1 cellular context compared by ENCODE assay signal in the genomic region with DNA sequence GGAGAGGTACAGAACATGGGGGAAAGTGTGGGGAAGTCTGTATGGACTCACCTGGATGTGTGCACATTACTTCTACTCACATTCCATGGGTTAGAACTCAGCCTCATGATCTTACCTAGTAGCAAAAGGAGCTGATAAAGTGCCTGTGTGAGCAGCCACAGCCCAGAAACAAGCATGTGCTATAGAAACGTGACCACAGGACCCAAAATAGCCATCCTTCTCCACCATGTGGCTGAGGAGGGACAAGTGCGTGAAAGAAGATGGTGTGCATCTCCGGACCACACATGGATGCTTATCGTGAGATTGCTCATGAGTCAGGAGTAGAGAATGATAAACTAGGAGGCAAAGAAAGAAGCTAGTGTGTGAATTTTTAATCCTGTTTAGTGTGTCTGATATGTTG.
TF ChIP-seq lines count a peak whose summit lies in the region.

No MANE protein-coding gene starts in this region.

TF ChIP-seq in H1, 55 proteins besides CTCF, POLR2A, EP300 and RAD21:
- TF ChIP-seq ZNF274 (IDR thresholded peaks at IDR 0.05; ENCODE audit: borderline replicate concordance, extremely low read depth, low read length) (no peak), TEAD4 (IDR thresholded peaks at IDR 0.05; ENCODE audit: low read depth, low read length) (no peak), TBP (IDR thresholded peaks at IDR 0.05; ENCODE audit: low read depth, low read length) (no peak), GABPA (IDR thresholded peaks at IDR 0.05; ENCODE audit: borderline replicate concordance, insufficient read depth, low read length) (no peak), ASH2L (IDR thresholded peaks at IDR 0.05; ENCODE audit: low read length) (no peak), CEBPB (IDR thresholded peaks at IDR 0.05; ENCODE audit: low read depth, low read length) (no peak), RFX5 (IDR thresholded peaks at IDR 0.05; ENCODE audit: borderline replicate concordance, low read depth, low read length) (no peak), EGR1 (IDR thresholded peaks at IDR 0.05; ENCODE audit: borderline replicate concordance, low read depth, low read length) (no peak), CREB1 (IDR thresholded peaks at IDR 0.05) (no peak), CBX8 (IDR thresholded peaks at IDR 0.05; ENCODE audit: borderline replicate concordance, low read depth, low read length) (no peak)
TF ChIP-seq in H1: peak in this region for 0.
